Comparison of ENCODE assay signal across 15 cellular contexts in the genomic region with DNA sequence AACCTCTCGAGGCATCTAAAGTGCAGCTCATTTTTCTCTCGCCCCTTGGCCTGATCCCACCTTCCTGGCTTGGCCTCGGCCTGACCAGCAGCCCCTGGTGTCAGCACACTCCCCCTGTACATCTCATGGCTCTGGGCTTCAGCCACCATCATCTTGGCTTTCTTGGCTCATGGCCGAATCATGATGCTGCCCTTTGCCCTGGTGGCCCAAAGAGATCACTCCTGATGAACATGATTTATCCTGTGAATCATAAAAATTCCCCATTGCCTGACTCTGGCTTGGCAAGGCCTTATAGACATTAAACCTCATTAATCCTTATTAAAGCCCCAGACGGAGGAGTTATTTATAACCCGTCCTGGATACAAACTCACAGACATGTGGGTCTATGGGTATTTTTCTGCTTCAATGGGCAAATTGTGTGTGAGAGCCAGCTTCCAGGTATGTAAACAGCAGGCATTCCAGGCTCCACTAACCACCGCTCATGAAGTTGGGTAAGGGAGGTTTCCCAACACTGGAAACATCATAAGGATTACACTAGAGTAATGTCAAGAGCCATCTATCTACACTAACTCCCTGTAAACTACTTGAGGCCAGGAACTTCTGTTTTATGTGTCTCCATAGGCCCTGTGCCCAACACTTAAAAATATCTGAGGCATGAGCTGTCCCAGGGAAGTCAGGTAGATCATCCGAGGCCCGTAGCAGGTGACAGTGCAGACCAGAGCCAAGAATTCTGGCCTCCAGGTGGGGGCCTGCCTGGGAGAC.
DNase-seq lines count a peak whose midpoint lies in the region; ATAC-seq and TF ChIP-seq lines count a peak whose summit lies in the region.
"Had no signal": no experiment of that assay in that cellular context is flagged by ENCODE, and none has a peak within 500 bp of the region (broad histone marks: within the 10 kb centered on the region; RNA-seq: fewer than 3 reads in every experiment).

No MANE protein-coding gene starts in this region.

- DNase-seq in AG10803 (ENCODE audit: low read depth) (peak; percentile 100), M059J (ENCODE audit: low read depth) (peak; percentile 95), epithelial cell of esophagus (ENCODE audit: low read depth) (peak; percentile 68), lung (ENCODE audit: low spot score) (peak; percentile 46), NCI-H1694 (lab: John Stamatoyannopoulos, UW) (no peak), NCI-H146 treated with DMSO at 0.1 percent for 48 hours (lab: John Stamatoyannopoulos, UW; ENCODE audit: unreplicated experiment) (no peak), glutamatergic neuron (no peak), GM23338 (ENCODE audit: low spot score) (no peak)
- DNase-seq: activated CD4-positive, alpha-beta T cell treated with anti-CD3 and anti-CD28 coated beads for 36 hours; NCI-H1092; NCI-H345; T-helper 1 cell had no signal

- H3K4me1 Mint-ChIP-seq in glutamatergic neuron (ENCODE audit: low read depth, unreplicated experiment) (no peaks in the 10 kb centered on the region), GM23338 (no peaks in the 10 kb centered on the region)
- H3K4me1 Mint-ChIP-seq: activated CD4-positive, alpha-beta T cell treated with anti-CD3 and anti-CD28 coated beads for 36 hours had no signal

- WGBS in lung, 2 donors: 61 to 86% methylated on average over 9 of the region's 9 CpGs

- H4K20me1 ChIP-seq in GM23338 (replicated peaks; ENCODE audit: insufficient read depth): no peaks in the 10 kb centered on the region

- H3K27me3 Mint-ChIP-seq in glutamatergic neuron (ENCODE audit: unreplicated experiment) (peaks cover 3% of the 10 kb centered on the region), GM23338 (ENCODE audit: insufficient read depth, low read depth, poor library complexity) (peaks cover 4% of the 10 kb centered on the region)

- H3K9me3 Mint-ChIP-seq in glutamatergic neuron (ENCODE audit: unreplicated experiment) (peaks cover 3% of the 10 kb centered on the region), GM23338 (no peaks in the 10 kb centered on the region)

- H3K27ac ChIP-seq in lung (ENCODE audit: low read depth in 1 of 2, low read length in 1 of 2) (no peak overlapping the region), GM23338 (ENCODE audit: low read depth) (no peak overlapping the region)
- H3K27ac ChIP-seq: parathyroid adenoma had no signal

- H3K4me1 ChIP-seq in lung (ENCODE audit: control insufficient read depth in 2 of 2, insufficient read depth in 2 of 2, low read length in 2 of 2) (peaks cover 0 to 5% of the 10 kb centered on the region in 2 donors), GM23338 (ENCODE audit: insufficient read depth) (no peaks in the 10 kb centered on the region)
- H3K4me1 ChIP-seq: parathyroid adenoma had no signal

- ATAC-seq in lung (ENCODE audit: insufficient read depth, low FRiP score) (peak; percentile 74), GM23338 (no peak)
- ATAC-seq: activated CD4-positive, alpha-beta T cell treated with anti-CD3 and anti-CD28 coated beads for 36 hours had no signal

- peaks cover 0 to 11% of the 10 kb centered on the region in 2 donors for H3K9me3 ChIP-seq in lung (ENCODE audit: control insufficient read depth in 2 of 2, insufficient read depth in 1 of 2, low read length in 1 of 2)

- H3K36me3 Mint-ChIP-seq in glutamatergic neuron (ENCODE audit: unreplicated experiment) (peaks cover 5% of the 10 kb centered on the region), GM23338 (ENCODE audit: low read depth) (no peaks in the 10 kb centered on the region)
- H3K36me3 Mint-ChIP-seq: brain, CD14-positive monocyte had no signal

- no peak overlapping the region for H3K4me3 ChIP-seq in AG10803 (ENCODE audit: low read length)
- no peak overlapping the region for H3K4me3 ChIP-seq in epithelial cell of esophagus (ENCODE audit: low read length)
- H3K4me3 ChIP-seq in lung: no peak overlapping the region
- H3K4me3 ChIP-seq in GM23338: no peak overlapping the region

- H3K27ac Mint-ChIP-seq in glutamatergic neuron (ENCODE audit: unreplicated experiment): no peak overlapping the region
- no peak overlapping the region for H3K27ac Mint-ChIP-seq in GM23338
- H3K27ac Mint-ChIP-seq: activated CD4-positive, alpha-beta T cell treated with anti-CD3 and anti-CD28 coated beads for 36 hours; brain had no signal

- no peak for TF ChIP-seq CTCF in AG10803 (conservative IDR thresholded peaks at IDR 0.05; ENCODE audit: low read length)
- no peak for TF ChIP-seq CTCF in epithelial cell of esophagus (IDR thresholded peaks at IDR 0.05; ENCODE audit: insufficient read depth, low read depth, low read length, missing control alignments)
- no peak for TF ChIP-seq CTCF in lung (IDR thresholded peaks at IDR 0.05; ENCODE audit: control extremely low read depth, extremely low read depth)
- TF ChIP-seq CTCF in glutamatergic neuron (IDR thresholded peaks at IDR 0.05; ENCODE audit: partially characterized antibody, unreplicated experiment): no peak
- TF ChIP-seq CTCF in GM23338 (conservative IDR thresholded peaks at IDR 0.05; ENCODE audit: low read depth in 2 of 2): no peak

- H3K9me2 ChIP-seq in GM23338 (ENCODE audit: insufficient read depth): peaks cover 10% of the 10 kb centered on the region

- H3K4me3 Mint-ChIP-seq in glutamatergic neuron (ENCODE audit: unreplicated experiment): no peak overlapping the region
- no peak overlapping the region for H3K4me3 Mint-ChIP-seq in GM23338
- H3K4me3 Mint-ChIP-seq: activated CD4-positive, alpha-beta T cell treated with anti-CD3 and anti-CD28 coated beads for 36 hours; brain; CD14-positive monocyte had no signal

- H3F3A ChIP-seq in GM23338 (replicated peaks; ENCODE audit: low read depth): no peaks in the 10 kb centered on the region

- H2AFZ ChIP-seq in GM23338: no peak overlapping the region
- H2AFZ ChIP-seq: parathyroid adenoma had no signal

- no peaks in the 10 kb centered on the region for H3K27me3 ChIP-seq in lung (ENCODE audit: control insufficient read depth, insufficient read depth)
- no peaks in the 10 kb centered on the region for H3K27me3 ChIP-seq in GM23338 (ENCODE audit: insufficient read depth)

- no peak overlapping the region for H3K4me2 ChIP-seq in GM23338

- H3K79me2 ChIP-seq in GM23338 (replicated peaks; ENCODE audit: insufficient read depth): no peaks in the 10 kb centered on the region
- H3K79me2 ChIP-seq: parathyroid adenoma had no signal

- no peaks in the 10 kb centered on the region for H3K36me3 ChIP-seq in lung (ENCODE audit: control insufficient read depth in 2 of 2, insufficient read depth in 2 of 2, low read length in 2 of 2)
- H3K36me3 ChIP-seq in GM23338 (ENCODE audit: insufficient read depth): no peaks in the 10 kb centered on the region

TF ChIP-seq in GM23338, 12 proteins besides CTCF, POLR2A, EP300 and RAD21 (continues in another document):
- TF ChIP-seq POLR2AphosphoS5 (IDR thresholded peaks at IDR 0.05; ENCODE audit: low read depth) (no peak), EZH2phosphoT487 (IDR thresholded peaks at IDR 0.05; ENCODE audit: unreplicated experiment) (no peak), ZNF114 (CRISPR knock-in tag; IDR thresholded peaks at IDR 0.05) (no peak), NANOG (IDR thresholded peaks at IDR 0.05; ENCODE audit: borderline replicate concordance) (no peak), ZNF331 (CRISPR knock-in tag; IDR thresholded peaks at IDR 0.05; ENCODE audit: low read depth) (no peak), EZH2 (IDR thresholded peaks at IDR 0.05; ENCODE audit: low read depth, unreplicated experiment) (no peak), STAT1 (IDR thresholded peaks at IDR 0.05; ENCODE audit: unreplicated experiment) (no peak), CREB1 (CRISPR knock-in tag; IDR thresholded peaks at IDR 0.05; ENCODE audit: low read depth) (no peak), JUNB (IDR thresholded peaks at IDR 0.05; ENCODE audit: unreplicated experiment) (no peak), REST (IDR thresholded peaks at IDR 0.05; ENCODE audit: unreplicated experiment) (no peak)
- TF ChIP-seq, protein P1, sequence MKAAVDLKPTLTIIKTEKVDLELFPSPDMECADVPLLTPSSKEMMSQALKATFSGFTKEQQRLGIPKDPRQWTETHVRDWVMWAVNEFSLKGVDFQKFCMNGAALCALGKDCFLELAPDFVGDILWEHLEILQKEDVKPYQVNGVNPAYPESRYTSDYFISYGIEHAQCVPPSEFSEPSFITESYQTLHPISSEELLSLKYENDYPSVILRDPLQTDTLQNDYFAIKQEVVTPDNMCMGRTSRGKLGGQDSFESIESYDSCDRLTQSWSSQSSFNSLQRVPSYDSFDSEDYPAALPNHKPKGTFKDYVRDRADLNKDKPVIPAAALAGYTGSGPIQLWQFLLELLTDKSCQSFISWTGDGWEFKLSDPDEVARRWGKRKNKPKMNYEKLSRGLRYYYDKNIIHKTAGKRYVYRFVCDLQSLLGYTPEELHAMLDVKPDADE (IDR thresholded peaks at IDR 0.05): no peak

Comparison
In these comparisons a context has a peak if more than half of its experiments do, and no peak if none do; other contexts are left out.
1. DNase-seq: peak in AG10803 (single experiment), M059J (single experiment), epithelial cell of esophagus (single experiment) and lung (single experiment); none in NCI-H1694 (single experiment), NCI-H146 treated with DMSO at 0.1 percent for 48 hours (single experiment), glutamatergic neuron (single experiment) and GM23338 (single experiment).